15 cellular contexts compared by ENCODE assay signal in the genomic region with DNA sequence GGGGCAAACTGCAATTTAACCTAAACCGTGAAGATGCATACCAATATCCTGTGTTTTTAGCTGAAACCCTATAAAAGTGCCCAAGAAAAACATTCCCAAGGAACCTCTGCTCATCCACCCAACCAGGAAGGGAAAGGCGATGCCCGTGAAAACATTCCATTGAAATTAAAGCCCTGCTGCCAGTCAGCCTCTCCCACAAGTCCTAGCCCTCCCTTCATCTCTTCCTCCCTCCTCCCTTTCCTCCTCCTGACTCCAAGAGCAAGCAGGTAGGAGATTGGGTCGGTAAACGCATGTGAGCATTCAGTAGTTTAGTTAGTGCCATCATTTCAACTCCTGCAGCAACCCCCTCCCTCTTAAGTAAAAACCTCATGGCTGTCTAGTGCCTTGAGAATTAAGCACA. TPM values are rescaled to one million over a fixed set of nuclear protein-coding genes. Genes with fewer than 3 reads are reported as not detected.
"Had no signal": no experiment of that assay in that cellular context is flagged by ENCODE, and none has a peak within 500 bp of the region (broad histone marks: within the 10 kb centered on the region; RNA-seq: fewer than 3 reads in every experiment).

No MANE protein-coding gene starts in this region.

- ATAC-seq: left lung; naive thymus-derived CD8-positive, alpha-beta T cell; right cardiac atrium; stimulated activated naive CD8-positive, alpha-beta T cell treated with anti-CD3 and anti-CD28 coated beads, Interleukin-15, amount 100 ng/mL, for 72 hours had no signal

- H3K27ac ChIP-seq: esophagus squamous epithelium, left lung, prostate gland, spleen had no signal

- H3K27me3 ChIP-seq: left lung had no signal

- DNase-seq: activated CD4-positive, alpha-beta T cell treated with anti-CD3 and anti-CD28 coated beads, Interleukin-2, amount 10 ng/mL, durations not matched to agents 7 days and 5 days; activated naive CD8-positive, alpha-beta T cell treated with anti-CD3 and anti-CD28 coated beads for 36 hours; amygdala; cortex of kidney; effector CD8-positive, alpha-beta T cell; esophagus squamous epithelium; left lung; mammary epithelial cell; naive thymus-derived CD8-positive, alpha-beta T cell; nucleus accumbens; right cardiac atrium; spleen; stimulated activated naive CD8-positive, alpha-beta T cell treated with anti-CD3 and anti-CD28 coated beads, Interleukin-15, amount 100 ng/mL, for 72 hours; SW 1271 had no signal

- H3K36me3 ChIP-seq: esophagus squamous epithelium, left lung, prostate gland, spleen had no signal

- H3K9me3 ChIP-seq: esophagus squamous epithelium, left lung, prostate gland, spleen had no signal

- H3K4me3 ChIP-seq: esophagus squamous epithelium, left lung, prostate gland, spleen had no signal

RNA-seq across cellular contexts. Expression of gene HES1, which starts 27.7 kb away (rescaled TPM):
- total RNA-seq: naive thymus-derived CD8-positive, alpha-beta T cell had no signal
- polyA plus RNA-seq: naive thymus-derived CD8-positive, alpha-beta T cell had no signal
